1 cellular context compared by ENCODE assay signal in the genomic region with DNA sequence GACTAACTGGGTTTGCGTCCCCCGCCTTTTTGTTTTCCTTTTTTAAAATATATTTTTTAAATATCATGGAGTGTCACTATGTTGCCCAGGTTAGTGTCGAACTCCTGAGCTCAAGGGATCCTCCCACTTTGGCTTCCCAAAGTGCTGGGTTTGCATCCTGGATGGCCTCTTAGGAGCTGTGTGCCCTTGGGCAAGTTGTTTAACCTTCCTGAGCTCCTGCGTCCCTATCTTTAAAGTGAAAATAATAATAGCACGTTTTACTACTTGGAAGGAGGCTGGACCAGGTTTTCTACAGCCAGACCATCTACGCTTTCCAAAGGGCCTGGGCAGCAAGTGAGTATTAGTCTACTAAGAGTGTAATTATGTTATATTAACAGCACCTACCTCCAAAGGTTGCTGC.
TF ChIP-seq lines count a peak whose summit lies in the region.

No MANE protein-coding gene starts in this region.

TF ChIP-seq in GM12878, 131 proteins besides CTCF, POLR2A, EP300 and RAD21 (continued from another document):
- TF ChIP-seq, protein P1, sequence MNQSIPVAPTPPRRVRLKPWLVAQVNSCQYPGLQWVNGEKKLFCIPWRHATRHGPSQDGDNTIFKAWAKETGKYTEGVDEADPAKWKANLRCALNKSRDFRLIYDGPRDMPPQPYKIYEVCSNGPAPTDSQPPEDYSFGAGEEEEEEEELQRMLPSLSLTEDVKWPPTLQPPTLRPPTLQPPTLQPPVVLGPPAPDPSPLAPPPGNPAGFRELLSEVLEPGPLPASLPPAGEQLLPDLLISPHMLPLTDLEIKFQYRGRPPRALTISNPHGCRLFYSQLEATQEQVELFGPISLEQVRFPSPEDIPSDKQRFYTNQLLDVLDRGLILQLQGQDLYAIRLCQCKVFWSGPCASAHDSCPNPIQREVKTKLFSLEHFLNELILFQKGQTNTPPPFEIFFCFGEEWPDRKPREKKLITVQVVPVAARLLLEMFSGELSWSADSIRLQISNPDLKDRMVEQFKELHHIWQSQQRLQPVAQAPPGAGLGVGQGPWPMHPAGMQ (IDR thresholded peaks at IDR 0.05; ENCODE audit: borderline replicate concordance), result no peak
- TF ChIP-seq ZNF622 (IDR thresholded peaks at IDR 0.05) (no peak), WRNIP1 (IDR thresholded peaks at IDR 0.05; ENCODE audit: borderline replicate concordance, low read depth, low read length) (no peak)
- TF ChIP-seq, protein P2, sequence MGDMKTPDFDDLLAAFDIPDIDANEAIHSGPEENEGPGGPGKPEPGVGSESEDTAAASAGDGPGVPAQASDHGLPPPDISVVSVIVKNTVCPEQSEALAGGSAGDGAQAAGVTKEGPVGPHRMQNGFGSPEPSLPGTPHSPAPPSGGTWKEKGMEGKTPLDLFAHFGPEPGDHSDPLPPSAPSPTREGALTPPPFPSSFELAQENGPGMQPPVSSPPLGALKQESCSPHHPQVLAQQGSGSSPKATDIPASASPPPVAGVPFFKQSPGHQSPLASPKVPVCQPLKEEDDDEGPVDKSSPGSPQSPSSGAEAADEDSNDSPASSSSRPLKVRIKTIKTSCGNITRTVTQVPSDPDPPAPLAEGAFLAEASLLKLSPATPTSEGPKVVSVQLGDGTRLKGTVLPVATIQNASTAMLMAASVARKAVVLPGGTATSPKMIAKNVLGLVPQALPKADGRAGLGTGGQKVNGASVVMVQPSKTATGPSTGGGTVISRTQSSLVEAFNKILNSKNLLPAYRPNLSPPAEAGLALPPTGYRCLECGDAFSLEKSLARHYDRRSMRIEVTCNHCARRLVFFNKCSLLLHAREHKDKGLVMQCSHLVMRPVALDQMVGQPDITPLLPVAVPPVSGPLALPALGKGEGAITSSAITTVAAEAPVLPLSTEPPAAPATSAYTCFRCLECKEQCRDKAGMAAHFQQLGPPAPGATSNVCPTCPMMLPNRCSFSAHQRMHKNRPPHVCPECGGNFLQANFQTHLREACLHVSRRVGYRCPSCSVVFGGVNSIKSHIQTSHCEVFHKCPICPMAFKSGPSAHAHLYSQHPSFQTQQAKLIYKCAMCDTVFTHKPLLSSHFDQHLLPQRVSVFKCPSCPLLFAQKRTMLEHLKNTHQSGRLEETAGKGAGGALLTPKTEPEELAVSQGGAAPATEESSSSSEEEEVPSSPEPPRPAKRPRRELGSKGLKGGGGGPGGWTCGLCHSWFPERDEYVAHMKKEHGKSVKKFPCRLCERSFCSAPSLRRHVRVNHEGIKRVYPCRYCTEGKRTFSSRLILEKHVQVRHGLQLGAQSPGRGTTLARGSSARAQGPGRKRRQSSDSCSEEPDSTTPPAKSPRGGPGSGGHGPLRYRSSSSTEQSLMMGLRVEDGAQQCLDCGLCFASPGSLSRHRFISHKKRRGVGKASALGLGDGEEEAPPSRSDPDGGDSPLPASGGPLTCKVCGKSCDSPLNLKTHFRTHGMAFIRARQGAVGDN (IDR thresholded peaks at IDR 0.05), result no peak
